1 cellular context compared by ENCODE assay signal in the genomic region with DNA sequence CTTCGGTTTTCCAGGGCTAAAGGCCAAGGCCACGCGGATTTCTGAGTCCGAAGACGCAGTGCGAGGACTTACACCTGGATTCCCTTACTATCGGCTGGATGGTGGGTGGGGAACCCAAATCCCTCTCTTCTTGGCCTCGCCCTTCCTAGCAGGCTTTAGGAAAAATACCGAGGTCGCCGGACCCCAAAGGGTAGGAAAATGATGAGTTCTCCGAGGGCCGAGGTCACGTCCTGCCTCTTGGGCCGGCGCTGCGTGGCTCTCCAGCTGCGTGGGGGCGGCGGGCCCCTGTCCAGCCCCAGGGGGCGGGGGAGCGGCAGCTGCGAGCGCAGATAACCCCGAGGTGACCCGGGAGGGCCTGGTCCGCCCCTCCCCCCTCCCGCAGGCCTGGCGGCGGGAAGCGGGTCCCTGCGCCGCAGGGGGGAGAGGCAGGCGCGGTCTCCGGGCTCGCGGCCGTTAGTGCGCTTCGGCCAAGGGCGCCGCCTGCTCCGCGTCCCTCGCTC.
TF ChIP-seq lines count a peak whose summit lies in the region.

No MANE protein-coding gene starts in this region.

TF ChIP-seq in K562, 482 proteins besides CTCF, POLR2A, EP300 and RAD21 (continues in another document):
- TF ChIP-seq ELF4 (CRISPR knock-in tag; IDR thresholded peaks at IDR 0.05) (no peak), EWSR1 (IDR thresholded peaks at IDR 0.05; ENCODE audit: borderline replicate concordance, low read depth, partially characterized antibody) (no peak), ZBTB1 (CRISPR knock-in tag; IDR thresholded peaks at IDR 0.05; ENCODE audit: borderline replicate concordance, low read depth) (peak; percentile 92; the same call in 1 of the 2 replicates), ATF1 (CRISPR knock-in tag; IDR thresholded peaks at IDR 0.05) (no peak), ATF1 (tag; IDR thresholded peaks at IDR 0.05) (peak; percentile 72), RBM25 (IDR thresholded peaks at IDR 0.05; ENCODE audit: low read depth, low read length, severe bottlenecking) (peak; percentile 20), TAF15 (IDR thresholded peaks at IDR 0.05; ENCODE audit: low read depth, low read length) (no peak), BCOR (IDR thresholded peaks at IDR 0.05) (peak; percentile 80), IFI16 (CRISPR knock-in tag; IDR thresholded peaks at IDR 0.05) (no peak), ZNF717 (CRISPR knock-in tag; IDR thresholded peaks at IDR 0.05) (no peak), CTBP1 (IDR thresholded peaks at IDR 0.05; ENCODE audit: borderline replicate concordance) (peak; percentile 96), HSF4 (CRISPR knock-in tag; IDR thresholded peaks at IDR 0.05; ENCODE audit: borderline replicate concordance) (no peak), RBFOX2 (IDR thresholded peaks at IDR 0.05; ENCODE audit: low read depth, low read length) (peak; percentile 81), KDM1A (IDR thresholded peaks at IDR 0.05) (peak; percentile 58 to 83), ESRRA (IDR thresholded peaks at IDR 0.05; ENCODE audit: borderline replicate concordance, low read depth) (peak; percentile 77; the same call in 1 of the 2 replicates), LCOR (CRISPR knock-in tag; IDR thresholded peaks at IDR 0.05) (peak; percentile 75; the same call in 1 of the 2 replicates), ZBTB7A (IDR thresholded peaks at IDR 0.05; ENCODE audit: borderline replicate concordance, control insufficient read depth, low read depth, low read length) (peak; percentile 97), MEF2D (tag; conservative IDR thresholded peaks at IDR 0.05; ENCODE audit: low read depth) (no peak), ZNF24 (IDR thresholded peaks at IDR 0.05) (peak; percentile 60; the same call in 1 of the 2 replicates)
- TF ChIP-seq, protein P1, sequence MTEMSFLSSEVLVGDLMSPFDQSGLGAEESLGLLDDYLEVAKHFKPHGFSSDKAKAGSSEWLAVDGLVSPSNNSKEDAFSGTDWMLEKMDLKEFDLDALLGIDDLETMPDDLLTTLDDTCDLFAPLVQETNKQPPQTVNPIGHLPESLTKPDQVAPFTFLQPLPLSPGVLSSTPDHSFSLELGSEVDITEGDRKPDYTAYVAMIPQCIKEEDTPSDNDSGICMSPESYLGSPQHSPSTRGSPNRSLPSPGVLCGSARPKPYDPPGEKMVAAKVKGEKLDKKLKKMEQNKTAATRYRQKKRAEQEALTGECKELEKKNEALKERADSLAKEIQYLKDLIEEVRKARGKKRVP (CRISPR knock-in tag; IDR thresholded peaks at IDR 0.05) = 0 out of 2 replicates have a peak, but pooled peaks have one; percentile 35
- TF ChIP-seq, protein P2, sequence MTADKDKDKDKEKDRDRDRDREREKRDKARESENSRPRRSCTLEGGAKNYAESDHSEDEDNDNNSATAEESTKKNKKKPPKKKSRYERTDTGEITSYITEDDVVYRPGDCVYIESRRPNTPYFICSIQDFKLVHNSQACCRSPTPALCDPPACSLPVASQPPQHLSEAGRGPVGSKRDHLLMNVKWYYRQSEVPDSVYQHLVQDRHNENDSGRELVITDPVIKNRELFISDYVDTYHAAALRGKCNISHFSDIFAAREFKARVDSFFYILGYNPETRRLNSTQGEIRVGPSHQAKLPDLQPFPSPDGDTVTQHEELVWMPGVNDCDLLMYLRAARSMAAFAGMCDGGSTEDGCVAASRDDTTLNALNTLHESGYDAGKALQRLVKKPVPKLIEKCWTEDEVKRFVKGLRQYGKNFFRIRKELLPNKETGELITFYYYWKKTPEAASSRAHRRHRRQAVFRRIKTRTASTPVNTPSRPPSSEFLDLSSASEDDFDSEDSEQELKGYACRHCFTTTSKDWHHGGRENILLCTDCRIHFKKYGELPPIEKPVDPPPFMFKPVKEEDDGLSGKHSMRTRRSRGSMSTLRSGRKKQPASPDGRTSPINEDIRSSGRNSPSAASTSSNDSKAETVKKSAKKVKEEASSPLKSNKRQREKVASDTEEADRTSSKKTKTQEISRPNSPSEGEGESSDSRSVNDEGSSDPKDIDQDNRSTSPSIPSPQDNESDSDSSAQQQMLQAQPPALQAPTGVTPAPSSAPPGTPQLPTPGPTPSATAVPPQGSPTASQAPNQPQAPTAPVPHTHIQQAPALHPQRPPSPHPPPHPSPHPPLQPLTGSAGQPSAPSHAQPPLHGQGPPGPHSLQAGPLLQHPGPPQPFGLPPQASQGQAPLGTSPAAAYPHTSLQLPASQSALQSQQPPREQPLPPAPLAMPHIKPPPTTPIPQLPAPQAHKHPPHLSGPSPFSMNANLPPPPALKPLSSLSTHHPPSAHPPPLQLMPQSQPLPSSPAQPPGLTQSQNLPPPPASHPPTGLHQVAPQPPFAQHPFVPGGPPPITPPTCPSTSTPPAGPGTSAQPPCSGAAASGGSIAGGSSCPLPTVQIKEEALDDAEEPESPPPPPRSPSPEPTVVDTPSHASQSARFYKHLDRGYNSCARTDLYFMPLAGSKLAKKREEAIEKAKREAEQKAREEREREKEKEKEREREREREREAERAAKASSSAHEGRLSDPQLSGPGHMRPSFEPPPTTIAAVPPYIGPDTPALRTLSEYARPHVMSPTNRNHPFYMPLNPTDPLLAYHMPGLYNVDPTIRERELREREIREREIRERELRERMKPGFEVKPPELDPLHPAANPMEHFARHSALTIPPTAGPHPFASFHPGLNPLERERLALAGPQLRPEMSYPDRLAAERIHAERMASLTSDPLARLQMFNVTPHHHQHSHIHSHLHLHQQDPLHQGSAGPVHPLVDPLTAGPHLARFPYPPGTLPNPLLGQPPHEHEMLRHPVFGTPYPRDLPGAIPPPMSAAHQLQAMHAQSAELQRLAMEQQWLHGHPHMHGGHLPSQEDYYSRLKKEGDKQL (CRISPR knock-in tag; IDR thresholded peaks at IDR 0.05; ENCODE audit: borderline replicate concordance) = no peak
- TF ChIP-seq, protein P3, sequence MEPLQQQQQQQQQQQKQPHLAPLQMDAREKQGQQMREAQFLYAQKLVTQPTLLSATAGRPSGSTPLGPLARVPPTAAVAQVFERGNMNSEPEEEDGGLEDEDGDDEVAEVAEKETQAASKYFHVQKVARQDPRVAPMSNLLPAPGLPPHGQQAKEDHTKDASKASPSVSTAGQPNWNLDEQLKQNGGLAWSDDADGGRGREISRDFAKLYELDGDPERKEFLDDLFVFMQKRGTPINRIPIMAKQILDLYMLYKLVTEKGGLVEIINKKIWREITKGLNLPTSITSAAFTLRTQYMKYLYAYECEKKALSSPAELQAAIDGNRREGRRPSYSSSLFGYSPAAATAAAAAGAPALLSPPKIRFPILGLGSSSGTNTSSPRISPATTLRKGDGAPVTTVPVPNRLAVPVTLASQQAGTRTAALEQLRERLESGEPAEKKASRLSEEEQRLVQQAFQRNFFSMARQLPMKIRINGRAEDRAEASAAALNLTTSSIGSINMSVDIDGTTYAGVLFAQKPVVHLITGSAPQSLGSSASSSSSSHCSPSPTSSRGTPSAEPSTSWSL (CRISPR knock-in tag; IDR thresholded peaks at IDR 0.05; ENCODE audit: borderline replicate concordance) = no peak
- TF ChIP-seq, protein P4, sequence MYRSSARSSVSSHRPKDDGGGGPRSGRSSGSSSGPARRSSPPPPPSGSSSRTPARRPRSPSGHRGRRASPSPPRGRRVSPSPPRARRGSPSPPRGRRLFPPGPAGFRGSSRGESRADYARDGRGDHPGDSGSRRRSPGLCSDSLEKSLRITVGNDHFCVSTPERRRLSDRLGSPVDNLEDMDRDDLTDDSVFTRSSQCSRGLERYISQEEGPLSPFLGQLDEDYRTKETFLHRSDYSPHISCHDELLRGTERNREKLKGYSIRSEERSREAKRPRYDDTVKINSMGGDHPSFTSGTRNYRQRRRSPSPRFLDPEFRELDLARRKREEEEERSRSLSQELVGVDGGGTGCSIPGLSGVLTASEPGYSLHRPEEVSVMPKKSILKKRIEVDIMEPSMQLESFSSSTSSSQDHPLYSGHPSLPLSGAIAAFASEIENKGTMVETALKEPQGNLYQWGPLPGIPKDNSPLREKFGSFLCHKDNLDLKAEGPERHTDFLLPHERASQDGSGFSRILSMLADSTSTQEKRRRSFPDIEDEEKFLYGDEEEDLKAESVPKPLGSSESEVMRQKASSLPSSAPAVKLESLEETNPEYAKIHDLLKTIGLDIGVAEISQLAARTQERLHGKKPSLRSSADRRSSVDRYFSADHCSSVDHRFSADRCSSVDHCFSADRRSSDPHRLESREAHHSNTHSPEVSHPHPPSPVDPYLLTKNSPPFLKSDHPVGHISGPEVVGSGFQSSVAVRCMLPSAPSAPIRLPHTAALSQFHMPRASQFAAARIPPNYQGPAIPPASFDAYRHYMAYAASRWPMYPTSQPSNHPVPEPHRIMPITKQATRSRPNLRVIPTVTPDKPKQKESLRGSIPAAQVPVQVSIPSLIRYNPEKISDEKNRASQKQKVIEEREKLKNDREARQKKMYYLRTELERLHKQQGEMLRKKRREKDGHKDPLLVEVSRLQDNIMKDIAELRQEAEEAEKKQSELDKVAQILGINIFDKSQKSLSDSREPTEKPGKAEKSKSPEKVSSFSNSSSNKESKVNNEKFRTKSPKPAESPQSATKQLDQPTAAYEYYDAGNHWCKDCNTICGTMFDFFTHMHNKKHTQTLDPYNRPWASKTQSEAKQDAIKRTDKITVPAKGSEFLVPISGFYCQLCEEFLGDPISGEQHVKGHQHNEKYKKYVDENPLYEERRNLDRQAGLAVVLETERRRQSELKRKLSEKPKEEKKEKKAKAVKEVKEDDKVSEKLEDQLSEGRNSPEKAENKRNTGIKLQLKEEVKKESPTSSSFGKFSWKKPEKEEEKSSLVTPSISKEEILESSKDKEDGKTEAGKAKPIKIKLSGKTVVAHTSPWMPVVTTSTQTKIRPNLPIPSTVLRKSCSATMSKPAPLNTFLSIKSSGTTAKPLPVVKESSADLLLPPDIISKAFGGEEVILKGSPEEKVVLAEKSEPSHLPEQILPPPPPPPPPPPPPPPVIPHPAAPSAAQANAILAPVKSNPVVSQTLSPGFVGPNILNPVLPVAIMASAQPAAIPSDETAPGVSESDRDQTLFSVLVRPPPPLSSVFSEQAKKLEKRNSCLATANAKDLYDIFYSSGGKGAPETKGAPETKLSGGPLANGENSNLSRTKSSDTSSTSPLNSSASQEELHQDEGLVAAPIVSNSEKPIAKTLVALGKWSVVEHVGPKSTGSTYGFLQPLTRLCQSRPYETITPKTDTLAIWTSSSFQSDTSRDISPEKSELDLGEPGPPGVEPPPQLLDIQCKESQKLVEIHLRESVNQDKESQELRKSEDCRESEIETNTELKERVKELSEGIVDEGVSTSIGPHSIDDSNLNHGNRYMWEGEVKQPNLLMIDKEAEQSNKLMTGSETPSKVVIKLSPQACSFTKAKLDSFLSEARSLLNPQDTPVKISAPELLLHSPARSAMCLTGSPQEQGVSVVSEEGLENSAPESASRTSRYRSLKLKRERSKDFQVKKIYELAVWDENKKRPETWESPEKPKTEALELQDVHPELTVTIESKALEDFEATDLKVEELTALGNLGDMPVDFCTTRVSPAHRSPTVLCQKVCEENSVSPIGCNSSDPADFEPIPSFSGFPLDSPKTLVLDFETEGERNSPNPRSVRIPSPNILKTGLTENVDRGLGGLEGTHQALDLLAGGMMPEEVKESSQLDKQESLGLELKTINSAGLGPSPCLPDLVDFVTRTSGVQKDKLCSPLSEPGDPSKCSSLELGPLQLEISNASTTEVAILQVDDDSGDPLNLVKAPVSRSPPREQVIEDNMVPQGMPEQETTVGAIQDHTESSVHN (IDR thresholded peaks at IDR 0.05; ENCODE audit: borderline replicate concordance in 1 of 2, low read depth in 1 of 2) = no peak
